1 cellular context compared by ENCODE assay signal in genomic region chr12:123232807-123233504, GRCh38.
A peak's percentile ranks its signal among the peaks of the same experiment; 100 is the strongest.
TF ChIP-seq lines count a peak whose summit lies in the region.

MPHOSPH9 (minus strand) TSS chr12:123233141; CDS start chr12:123230364, 2,777 bp downstream.
MTRFR (plus strand) TSS chr12:123233436; CDS start chr12:123253675, 20,239 bp downstream.

TF ChIP-seq in H1, 55 proteins besides CTCF, POLR2A, EP300 and RAD21:
- TF ChIP-seq ASH2L (IDR thresholded peaks at IDR 0.05; ENCODE audit: low read length) (peak; percentile 77), HDAC2 (IDR thresholded peaks at IDR 0.05; ENCODE audit: borderline replicate concordance in 1 of 2, low read depth in 2 of 2, low read length in 2 of 2) (0 out of 4 replicates have a peak, but pooled peaks of 1 of the 2 experiments have one; percentile 12), SUZ12 (IDR thresholded peaks at IDR 0.05; ENCODE audit: low read length) (no peak), BRCA1 (IDR thresholded peaks at IDR 0.05; ENCODE audit: low read depth, low read length) (peak; percentile 19; the same call in 1 of the 2 replicates), TBP (IDR thresholded peaks at IDR 0.05; ENCODE audit: low read depth, low read length) (peak; percentile 96), ATF2 (IDR thresholded peaks at IDR 0.05; ENCODE audit: low read length) (no peak), EGR1 (IDR thresholded peaks at IDR 0.05; ENCODE audit: borderline replicate concordance, low read depth, low read length) (no peak), CHD1 (IDR thresholded peaks at IDR 0.05; ENCODE audit: low read depth, low read length) (no peak), TAF7 (optimal IDR thresholded peaks at IDR 0.05; ENCODE audit: borderline replicate concordance, low read depth, low read length) (peak; percentile 56), CHD7 (IDR thresholded peaks at IDR 0.05; ENCODE audit: insufficient replicate concordance, low read length) (no peak), CBX5 (IDR thresholded peaks at IDR 0.05; ENCODE audit: low read depth, low read length) (no peak), PHF8 (conservative IDR thresholded peaks at IDR 0.05; ENCODE audit: low read depth, low read length) (peak; percentile 99), EZH2 (IDR thresholded peaks at IDR 0.05; ENCODE audit: low read depth, low read length, severe bottlenecking) (no peak), MAFK (IDR thresholded peaks at IDR 0.05; ENCODE audit: low read depth, low read length) (no peak), SIN3A (conservative IDR thresholded peaks at IDR 0.05 in 1 of 2, IDR thresholded peaks at IDR 0.05 in 1 of 2; ENCODE audit: low read depth in 1 of 2, low read length in 2 of 2) (peak in 1 of 2 experiments; percentile 63; a peak in 1 of 4 replicates), CBX8 (IDR thresholded peaks at IDR 0.05; ENCODE audit: borderline replicate concordance, low read depth, low read length) (no peak), FOSL1 (IDR thresholded peaks at IDR 0.05; ENCODE audit: insufficient read depth, low read depth, low read length) (no peak), E2F6 (IDR thresholded peaks at IDR 0.05) (no peak; the same call in 1 of the 2 replicates), RNF2 (IDR thresholded peaks at IDR 0.05; ENCODE audit: borderline replicate concordance, low read depth, low read length, missing control alignments, poor library complexity, severe bottlenecking) (no peak), POLR2AphosphoS5 (IDR thresholded peaks at IDR 0.05; ENCODE audit: low read depth, low read length) (peak; percentile 91), CEBPB (IDR thresholded peaks at IDR 0.05; ENCODE audit: low read depth, low read length) (no peak), GTF2F1 (IDR thresholded peaks at IDR 0.05; ENCODE audit: borderline replicate concordance, low read depth, low read length) (peak; percentile 71), TAF1 (IDR thresholded peaks at IDR 0.05; ENCODE audit: low read depth, low read length) (peak; percentile 90), USF2 (IDR thresholded peaks at IDR 0.05; ENCODE audit: low read length) (peak; percentile 18; the same call in 1 of the 2 replicates), BACH1 (IDR thresholded peaks at IDR 0.05; ENCODE audit: low read length) (peak; percentile 44), BCL11A (IDR thresholded peaks at IDR 0.05; ENCODE audit: low read depth in 2 of 2, low read length in 2 of 2) (no peak), SIX5 (IDR thresholded peaks at IDR 0.05; ENCODE audit: low read depth, low read length) (no peak), KDM4A (IDR thresholded peaks at IDR 0.05; ENCODE audit: low read depth, low read length, severe bottlenecking) (peak; percentile 75), ATF3 (IDR thresholded peaks at IDR 0.05; ENCODE audit: insufficient read depth, low read depth, low read length) (no peak), CREB1 (IDR thresholded peaks at IDR 0.05) (peak; percentile 6; the same call in 1 of the 2 replicates), JUND (IDR thresholded peaks at IDR 0.05; ENCODE audit: low read length) (no peak), SP4 (IDR thresholded peaks at IDR 0.05; ENCODE audit: low read length) (no peak), TCF12 (IDR thresholded peaks at IDR 0.05; ENCODE audit: low read depth, low read length) (0 out of 2 replicates have a peak, but pooled peaks have one; percentile 5), CHD2 (IDR thresholded peaks at IDR 0.05; ENCODE audit: low read length) (peak; percentile 3; the same call in 1 of the 2 replicates), GABPA (IDR thresholded peaks at IDR 0.05; ENCODE audit: borderline replicate concordance, insufficient read depth, low read length) (no peak), RFX5 (IDR thresholded peaks at IDR 0.05; ENCODE audit: borderline replicate concordance, low read depth, low read length) (no peak), SAP30 (IDR thresholded peaks at IDR 0.05; ENCODE audit: insufficient read depth, insufficient replicate concordance, low read length) (peak; percentile 27), KDM1A (IDR thresholded peaks at IDR 0.05; ENCODE audit: borderline replicate concordance, low read length) (peak; percentile 94), JUN (IDR thresholded peaks at IDR 0.05; ENCODE audit: low read depth, low read length) (no peak), SP1 (IDR thresholded peaks at IDR 0.05; ENCODE audit: low read depth, low read length) (peak; percentile 85), NANOG (IDR thresholded peaks at IDR 0.05; ENCODE audit: insufficient read depth, low read depth, low read length, poor library complexity, severe bottlenecking) (no peak), RXRA (IDR thresholded peaks at IDR 0.05; ENCODE audit: insufficient read depth, low read depth, low read length) (no peak), SIRT6 (IDR thresholded peaks at IDR 0.05; ENCODE audit: low read length) (no peak), NRF1 (IDR thresholded peaks at IDR 0.05; ENCODE audit: low read depth, low read length) (peak; percentile 61), MAX (IDR thresholded peaks at IDR 0.05) (peak; percentile 75), YY1 (IDR thresholded peaks at IDR 0.05; ENCODE audit: low read depth, low read length) (no peak), SP2 (IDR thresholded peaks at IDR 0.05; ENCODE audit: low read length) (peak; percentile 59), SRF (IDR thresholded peaks at IDR 0.05; ENCODE audit: low read depth, low read length) (no peak), HDAC6 (IDR thresholded peaks at IDR 0.05; ENCODE audit: low read depth, low read length) (no peak), POU5F1 (IDR thresholded peaks at IDR 0.05; ENCODE audit: low read depth, low read length) (no peak), KDM5A (IDR thresholded peaks at IDR 0.05; ENCODE audit: low read length) (no peak), ZNF274 (IDR thresholded peaks at IDR 0.05; ENCODE audit: borderline replicate concordance, extremely low read depth, low read length) (no peak), RBBP5 (IDR thresholded peaks at IDR 0.05; ENCODE audit: borderline replicate concordance, low read depth, low read length) (peak; percentile 81; the same call in 1 of the 2 replicates)
